28 cellular contexts compared by ENCODE assay signal in genomic region chr22:45001653-45002052, GRCh38. TPM values are rescaled to one million over a fixed set of nuclear protein-coding genes. Genes with fewer than 3 reads are reported as not detected.
"Had no signal": no experiment of that assay in that cellular context is flagged by ENCODE, and none has a peak within 500 bp of the region (broad histone marks: within the 10 kb centered on the region; RNA-seq: fewer than 3 reads in every experiment).

No MANE protein-coding gene starts in this region.

- H3K36me3 Mint-ChIP-seq: stimulated activated effector memory CD8-positive, alpha-beta T cell treated with anti-CD3 and anti-CD28 coated beads, Interleukin-12 subunit alpha, Interleukin-12 subunit beta, amount 100 ng/mL, for 72 hours; stimulated activated memory B cell treated with anti-CD40 and anti-IgM and Interleukin-4, amounts not matched to agents 10 μg/mL and 1 μg/mL and 100 μg/mL, for 72 hours; stimulated activated naive B cell treated with anti-CD40 and anti-IgM and Interleukin-4, amounts not matched to agents 10 μg/mL and 1 μg/mL and 100 μg/mL, for 72 hours had no signal

- H3K27me3 ChIP-seq: testis, thyroid gland, uterus, vagina had no signal

- H3K27ac Mint-ChIP-seq: stimulated activated effector memory CD8-positive, alpha-beta T cell treated with anti-CD3 and anti-CD28 coated beads, Interleukin-12 subunit alpha, Interleukin-12 subunit beta, amount 100 ng/mL, for 72 hours; stimulated activated memory B cell treated with anti-CD40 and anti-IgM and Interleukin-4, amounts not matched to agents 10 μg/mL and 1 μg/mL and 100 μg/mL, for 72 hours; stimulated activated naive B cell treated with anti-CD40 and anti-IgM and Interleukin-4, amounts not matched to agents 10 μg/mL and 1 μg/mL and 100 μg/mL, for 72 hours; stimulated activated naive CD8-positive, alpha-beta T cell treated with anti-CD3 and anti-CD28 coated beads, Interleukin-15, amount 100 ng/mL, for 72 hours; stimulated activated naive CD8-positive, alpha-beta T cell treated with anti-CD3 and anti-CD28 coated beads, Interleukin-15, Interleukin-2, amounts not matched to agents 100 ng/mL and 50 ng/mL, for 24 hours; type B pancreatic cell had no signal

- H3K4me3 ChIP-seq: stomach, suprapubic skin, testis, thoracic aorta, thyroid gland, tibial artery, tibial nerve, transverse colon, upper lobe of left lung, upper lobe of right lung, uterus, vagina had no signal

- ATAC-seq: stimulated activated effector memory CD8-positive, alpha-beta T cell treated with anti-CD3 and anti-CD28 coated beads, Interleukin-12 subunit alpha, Interleukin-12 subunit beta, amount 100 ng/mL, for 72 hours; stimulated activated memory B cell treated with anti-CD40 and anti-IgM and Interleukin-4, amounts not matched to agents 10 μg/mL and 1 μg/mL and 100 μg/mL, for 72 hours; stimulated activated naive B cell treated with anti-CD40 and anti-IgM and Interleukin-4, amounts not matched to agents 10 μg/mL and 1 μg/mL and 100 μg/mL, for 72 hours; stimulated activated naive CD8-positive, alpha-beta T cell treated with anti-CD3 and anti-CD28 coated beads, Interleukin-15, amount 100 ng/mL, for 72 hours; stimulated activated naive CD8-positive, alpha-beta T cell treated with anti-CD3 and anti-CD28 coated beads, Interleukin-15, Interleukin-2, amounts not matched to agents 100 U/mL and 50 U/mL, for 24 hours; upper lobe of right lung had no signal

- DNase-seq: stimulated activated CD4-positive, alpha-beta T cell treated with anti-CD3 and anti-CD28 coated beads, Interleukin-2, amount 100 ng/mL, for 48 hours; stimulated activated CD4-positive, alpha-beta T cell treated with anti-CD3 and anti-CD28 coated beads, Interleukin-4, amount 100 ng/mL, for 1 hour; stimulated activated CD4-positive, alpha-beta T cell treated with anti-CD3 and anti-CD28 coated beads, Interleukin-4, amount 100 ng/mL, for 24 hours; stimulated activated CD4-positive, alpha-beta T cell treated with anti-CD3 and anti-CD28 coated beads, Interleukin-4, amount 100 ng/mL, for 4 hours; stimulated activated CD8-positive, alpha-beta memory T cell treated with anti-CD3 and anti-CD28 coated beads, Interleukin-4, amount 100 ng/mL, for 48 hours; stimulated activated naive B cell treated with anti-CD40 and anti-IgM and Interleukin-4, amounts not matched to agents 10 μg/mL and 1 μg/mL and 100 μg/mL, for 72 hours; stimulated activated naive CD4-positive, alpha-beta T cell; stimulated activated naive CD4-positive, alpha-beta T cell treated with Interleukin-2 at 50 U/mL for 16 hours; stimulated activated naive CD8-positive, alpha-beta T cell treated with anti-CD3 and anti-CD28 coated beads, Interleukin-15, amount 100 ng/mL, for 72 hours; stimulated activated naive CD8-positive, alpha-beta T cell treated with anti-CD3 and anti-CD28 coated beads, Interleukin-15, Interleukin-2, amounts not matched to agents 100 U/mL and 50 U/mL, for 24 hours; stomach; substantia nigra; testis; thyroid gland; tibial artery; transverse colon; trophoblast cell; upper lobe of left lung; upper lobe of right lung; uterus had no signal

- H3K4me3 Mint-ChIP-seq: stimulated activated effector memory CD8-positive, alpha-beta T cell treated with anti-CD3 and anti-CD28 coated beads, Interleukin-12 subunit alpha, Interleukin-12 subunit beta, amount 100 ng/mL, for 72 hours; stimulated activated memory B cell treated with anti-CD40 and anti-IgM and Interleukin-4, amounts not matched to agents 10 μg/mL and 1 μg/mL and 100 μg/mL, for 72 hours; stimulated activated naive B cell treated with anti-CD40 and anti-IgM and Interleukin-4, amounts not matched to agents 10 μg/mL and 1 μg/mL and 100 μg/mL, for 72 hours; stimulated activated naive CD8-positive, alpha-beta T cell treated with anti-CD3 and anti-CD28 coated beads, Interleukin-15, amount 100 ng/mL, for 72 hours; stimulated activated naive CD8-positive, alpha-beta T cell treated with anti-CD3 and anti-CD28 coated beads, Interleukin-15, Interleukin-2, amounts not matched to agents 100 ng/mL and 50 ng/mL, for 24 hours; type B pancreatic cell had no signal

- H3K27ac ChIP-seq: stomach, suprapubic skin, testis, thoracic aorta, thyroid gland, tibial artery, tibial nerve, transverse colon, upper lobe of left lung, upper lobe of right lung, uterus, vagina had no signal

- H3K9me3 Mint-ChIP-seq: stimulated activated effector memory CD8-positive, alpha-beta T cell treated with anti-CD3 and anti-CD28 coated beads, Interleukin-12 subunit alpha, Interleukin-12 subunit beta, amount 100 ng/mL, for 72 hours; stimulated activated naive B cell treated with anti-CD40 and anti-IgM and Interleukin-4, amounts not matched to agents 10 μg/mL and 1 μg/mL and 100 μg/mL, for 72 hours; stimulated activated naive CD8-positive, alpha-beta T cell treated with anti-CD3 and anti-CD28 coated beads, Interleukin-15, amount 100 ng/mL, for 72 hours; stimulated activated naive CD8-positive, alpha-beta T cell treated with anti-CD3 and anti-CD28 coated beads, Interleukin-15, Interleukin-2, amounts not matched to agents 100 ng/mL and 50 ng/mL, for 24 hours; type B pancreatic cell had no signal

- H3K9me3 ChIP-seq: stomach, suprapubic skin, testis, thoracic aorta, thyroid gland, tibial artery, tibial nerve, transverse colon, upper lobe of left lung, upper lobe of right lung, uterus, vagina had no signal

- H3K4me1 ChIP-seq: upper lobe of right lung had no signal

- H3K36me3 ChIP-seq: stomach, suprapubic skin, thoracic aorta, thyroid gland, tibial artery, transverse colon, upper lobe of left lung, upper lobe of right lung, uterus, vagina had no signal

RNA-seq across cellular contexts. Expression of gene PHF21B, which starts 8.2 kb away (rescaled TPM):
- total RNA-seq: suprapubic skin, transverse colon had no signal
